16 cellular contexts compared by ENCODE assay signal in the genomic region with DNA sequence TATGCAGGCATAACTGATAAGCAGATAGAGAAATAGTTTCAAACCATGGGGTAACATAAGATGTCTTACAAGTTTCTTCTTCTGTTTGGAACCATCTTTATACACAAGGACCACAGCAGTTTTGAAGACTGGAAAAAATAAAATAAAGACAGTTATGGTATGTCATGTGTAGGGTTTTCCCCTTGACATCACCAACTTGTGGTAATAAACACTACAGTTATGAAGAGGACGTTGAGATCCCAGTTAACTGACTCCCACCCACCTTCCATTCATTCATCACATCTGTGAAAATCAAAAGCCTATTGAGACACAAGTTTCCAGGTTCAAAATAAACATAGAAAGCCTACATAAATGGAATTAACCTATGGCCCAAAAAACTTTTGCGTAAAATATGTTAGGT.
"Had no signal": no experiment of that assay in that cellular context is flagged by ENCODE, and none has a peak within 500 bp of the region (broad histone marks: within the 10 kb centered on the region; RNA-seq: fewer than 3 reads in every experiment).

No MANE protein-coding gene starts in this region.

- ATAC-seq: body of pancreas, heart left ventricle, left colon had no signal

- H3K4me3 Mint-ChIP-seq: central memory CD8-positive, alpha-beta T cell had no signal

- H3K9me3 Mint-ChIP-seq: central memory CD8-positive, alpha-beta T cell had no signal

- H3K4me3 ChIP-seq: body of pancreas, heart left ventricle, lung had no signal

- H3K27me3 ChIP-seq: body of pancreas, heart left ventricle had no signal

- H3K9me3 ChIP-seq: body of pancreas, heart left ventricle had no signal

- H3K27ac ChIP-seq: body of pancreas, heart left ventricle had no signal

- H3K4me1 ChIP-seq: body of pancreas had no signal

- H3K27me3 Mint-ChIP-seq: naive B cell had no signal

- H3K36me3 Mint-ChIP-seq: naive B cell had no signal

- DNase-seq: activated CD4-positive, alpha-beta T cell treated with anti-CD3 and anti-CD28 coated beads for 48 hours; activated effector memory CD4-positive, alpha-beta T cell treated with anti-CD3 and anti-CD28 coated beads, Interleukin-2, amount 50 U/mL, for 16 hours; amniotic stem cell; body of pancreas; cortex of kidney; effector CD8-positive, alpha-beta T cell; foreskin melanocyte; heart left ventricle; left colon; naive B cell; posterior cingulate gyrus; small intestine; substantia nigra; trophoblast cell had no signal
